ENCODE assay signal across 32 cellular contexts in the genomic region with DNA sequence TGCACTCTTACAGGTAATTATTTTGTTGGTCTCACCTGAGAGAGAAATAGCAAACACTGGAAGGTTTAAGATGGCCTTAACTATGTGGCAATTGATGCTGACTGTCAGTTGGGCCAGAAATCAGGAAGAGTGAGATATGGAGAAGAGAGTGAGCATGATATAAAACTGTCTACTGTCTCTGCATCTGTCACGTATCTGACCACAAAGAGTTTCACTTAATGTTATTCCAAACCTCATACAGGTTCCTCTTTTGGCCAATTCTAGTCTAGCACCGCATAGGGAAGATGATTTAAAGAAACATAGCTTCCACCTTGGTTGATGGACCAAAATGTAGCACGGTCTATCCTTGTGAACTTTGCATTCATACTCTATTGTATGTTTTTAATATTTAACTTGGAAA.
A peak's percentile ranks its signal among the peaks of the same experiment; 100 is the strongest.
DNase-seq lines count a peak whose midpoint lies in the region; ATAC-seq and TF ChIP-seq lines count a peak whose summit lies in the region.
"Had no signal": no experiment of that assay in that cellular context is flagged by ENCODE, and none has a peak within 500 bp of the region (broad histone marks: within the 10 kb centered on the region; RNA-seq: fewer than 3 reads in every experiment).

No MANE protein-coding gene starts in this region.

- no peaks in the 10 kb centered on the region for H3F3A ChIP-seq in PC-3 (ENCODE audit: low read length, unreplicated experiment)

- intact Hi-C loops in activated B cell treated with CpG ODN at 0.5 μM for 24 hours (cut with micrococcal nuclease) (no loop called here), PC-3 (cut with micrococcal nuclease) (no loop called here)

- H4K20me1 ChIP-seq in PC-3 (ENCODE audit: low read length): no peaks in the 10 kb centered on the region

- H3K4me2 ChIP-seq in PC-3 (ENCODE audit: low read length): no peak overlapping the region
- H3K4me2 ChIP-seq: A549 had no signal

- no peak overlapping the region for H3K27ac ChIP-seq in PC-3 (ENCODE audit: low read length)
- H3K27ac ChIP-seq: breast epithelium, foreskin keratinocyte, GM23248, HL-60, left ventricle myocardium inferior, spleen, thoracic aorta, vagina had no signal

- TF ChIP-seq POLR2A in GM18505 (IDR thresholded peaks at IDR 0.05; ENCODE audit: borderline replicate concordance, extremely low read depth, insufficient read depth, insufficient read length): no peak

- H3K9me3 ChIP-seq in PC-3 (ENCODE audit: low read length): no peaks in the 10 kb centered on the region
- H3K9me3 ChIP-seq: breast epithelium, left ventricle myocardium inferior, thoracic aorta, vagina had no signal

- peaks cover 5% of the 10 kb centered on the region for H3K4me1 Mint-ChIP-seq in activated B cell treated with CpG ODN at 0.5 μM for 24 hours
- H3K4me1 Mint-ChIP-seq: activated CD4-positive, alpha-beta T cell treated with anti-CD3 and anti-CD28 coated beads, Interleukin-2, amount 10 ng/mL, durations not matched to agents 7 days and 5 days; activated CD8-positive, alpha-beta memory T cell treated with anti-CD3 and anti-CD28 coated beads, Interleukin-2, amount 10 ng/mL, durations not matched to agents 7 days and 5 days; activated naive CD4-positive, alpha-beta T cell treated with anti-CD3 and anti-CD28 coated beads, Interleukin-2, amount 10 ng/mL, durations not matched to agents 7 days and 5 days; mesothelial cell of epicardium; natural killer cell had no signal

- no peak overlapping the region for H3K27ac Mint-ChIP-seq in activated B cell treated with CpG ODN at 0.5 μM for 24 hours
- H3K27ac Mint-ChIP-seq: activated CD4-positive, alpha-beta T cell treated with anti-CD3 and anti-CD28 coated beads, Interleukin-2, amount 10 ng/mL, durations not matched to agents 7 days and 5 days; activated CD8-positive, alpha-beta memory T cell treated with anti-CD3 and anti-CD28 coated beads, Interleukin-2, amount 10 ng/mL, durations not matched to agents 7 days and 5 days; activated naive CD4-positive, alpha-beta T cell treated with anti-CD3 and anti-CD28 coated beads, Interleukin-2, amount 10 ng/mL, durations not matched to agents 7 days and 5 days; activated T-helper 1 cell treated with anti-CD3 and anti-CD28 coated beads, Interleukin-12 subunit alpha, Interleukin-12 subunit beta, Interleukin-2, Interleukin-4 antibody, amounts not matched to agents 30 ng/mL and 10 ng/mL and 1 ng/mL, durations not matched to agents 14 hours and 24 hours and 36 hours; HFFc6; mesothelial cell of epicardium; natural killer cell had no signal

- DNase-seq in NOMO-1 treated with dmso at 0.1 percent for 144 hours (lab: John Stamatoyannopoulos, UW; ENCODE audit: unreplicated experiment) (peak; percentile 80), activated B cell treated with CpG ODN at 0.5 μM for 24 hours (no peak), PC-3 (no peak)
- no peak for DNase-seq in effector CD8-positive, alpha-beta T cell (lab: John Stamatoyannopoulos, UW)
- DNase-seq: activated CD4-positive, alpha-beta T cell treated with anti-CD3 and anti-CD28 coated beads, Interleukin-2, amount 10 ng/mL, durations not matched to agents 7 days and 5 days; activated CD8-positive, alpha-beta memory T cell treated with anti-CD3 and anti-CD28 coated beads, Interleukin-2, amount 10 ng/mL, durations not matched to agents 7 days and 5 days; activated naive CD4-positive, alpha-beta T cell treated with anti-CD3 and anti-CD28 coated beads, Interleukin-2, amount 10 ng/mL, durations not matched to agents 7 days and 5 days; amygdala; Calu3; DND-41; effector memory CD4-positive, alpha-beta T cell; foreskin keratinocyte; GM23248; HFFc6; left ventricle myocardium inferior; natural killer cell; NCI-H2081; retina; spleen; stimulated activated CD4-positive, alpha-beta T cell treated with anti-CD3 and anti-CD28 coated beads, Interleukin-4, amount 100 ng/mL, for 1 hour; stimulated activated naive CD4-positive, alpha-beta T cell had no signal

- TF ChIP-seq CTCF in activated B cell treated with CpG ODN at 0.5 μM for 24 hours (IDR thresholded peaks at IDR 0.05): no peak
- TF ChIP-seq CTCF in PC-3 (conservative IDR thresholded peaks at IDR 0.05; ENCODE audit: low read depth, low read length): no peak

- H3K36me3 Mint-ChIP-seq in activated B cell treated with CpG ODN at 0.5 μM for 24 hours (ENCODE audit: low read depth): no peaks in the 10 kb centered on the region
- H3K36me3 Mint-ChIP-seq: activated CD8-positive, alpha-beta memory T cell treated with anti-CD3 and anti-CD28 coated beads, Interleukin-2, amount 10 ng/mL, durations not matched to agents 7 days and 5 days; activated naive CD4-positive, alpha-beta T cell treated with anti-CD3 and anti-CD28 coated beads, Interleukin-2, amount 10 ng/mL, durations not matched to agents 7 days and 5 days; mesothelial cell of epicardium; natural killer cell had no signal

- H3K79me2 ChIP-seq in PC-3 (ENCODE audit: low read length): no peaks in the 10 kb centered on the region

- peaks cover 3% of the 10 kb centered on the region for H3K9me3 Mint-ChIP-seq in activated B cell treated with CpG ODN at 0.5 μM for 24 hours
- H3K9me3 Mint-ChIP-seq: activated naive CD4-positive, alpha-beta T cell treated with anti-CD3 and anti-CD28 coated beads, Interleukin-2, amount 10 ng/mL, durations not matched to agents 7 days and 5 days had no signal

- no peak overlapping the region for H3K9ac ChIP-seq in PC-3 (ENCODE audit: low read length)
- H3K9ac ChIP-seq: GM23248 had no signal

- CTCF ChIA-PET in activated B cell treated with CpG ODN at 0.5 μM for 24 hours (lab: Charles Lee): no interaction called here
- CTCF ChIA-PET in PC-3 (lab: Charles Lee): no interaction called here

- H3K4me3 ChIP-seq in PC-3 (ENCODE audit: low read length): no peak overlapping the region
- H3K4me3 ChIP-seq: A549, breast epithelium, GM23248, left ventricle myocardium inferior, spleen, thoracic aorta, vagina had no signal

- H3K4me1 ChIP-seq in PC-3 (ENCODE audit: insufficient read depth, low read length): no peaks in the 10 kb centered on the region
- H3K4me1 ChIP-seq: A549, breast epithelium, foreskin keratinocyte, left ventricle myocardium inferior, spleen, vagina had no signal

- H3K27me3 Mint-ChIP-seq in activated B cell treated with CpG ODN at 0.5 μM for 24 hours: no peaks in the 10 kb centered on the region
- H3K27me3 Mint-ChIP-seq: activated CD4-positive, alpha-beta T cell treated with anti-CD3 and anti-CD28 coated beads, Interleukin-2, amount 10 ng/mL, durations not matched to agents 7 days and 5 days; activated CD8-positive, alpha-beta memory T cell treated with anti-CD3 and anti-CD28 coated beads, Interleukin-2, amount 10 ng/mL, durations not matched to agents 7 days and 5 days; activated naive CD4-positive, alpha-beta T cell treated with anti-CD3 and anti-CD28 coated beads, Interleukin-2, amount 10 ng/mL, durations not matched to agents 7 days and 5 days had no signal

- ATAC-seq in GM18505 (IDR thresholded peaks at IDR 0.05; ENCODE audit: unreplicated experiment) (peak; percentile 92), HG03378 (IDR thresholded peaks at IDR 0.05; ENCODE audit: unreplicated experiment) (peak; percentile 77), activated B cell treated with CpG ODN at 0.5 μM for 24 hours (ENCODE audit: low read depth) (peak; percentile 54), GM19467 (IDR thresholded peaks at IDR 0.05; ENCODE audit: unreplicated experiment) (no peak), PC-3 (no peak), HG03159 (IDR thresholded peaks at IDR 0.05; ENCODE audit: unreplicated experiment) (no peak)
- ATAC-seq: A549; activated CD8-positive, alpha-beta memory T cell treated with anti-CD3 and anti-CD28 coated beads, Interleukin-2, amount 10 ng/mL, durations not matched to agents 7 days and 5 days; foreskin keratinocyte had no signal

- H3K36me3 ChIP-seq in PC-3 (ENCODE audit: low read depth, low read length): no peaks in the 10 kb centered on the region
- H3K36me3 ChIP-seq: breast epithelium, left ventricle myocardium inferior, spleen, thoracic aorta, vagina had no signal

- no TSS peak for BruUV-seq in PC-3 (replicated peaks; lab: Mats Ljungman, UMichigan)

- no peak overlapping the region for H3K4me3 Mint-ChIP-seq in activated B cell treated with CpG ODN at 0.5 μM for 24 hours
- H3K4me3 Mint-ChIP-seq: activated CD4-positive, alpha-beta T cell treated with anti-CD3 and anti-CD28 coated beads, Interleukin-2, amount 10 ng/mL, durations not matched to agents 7 days and 5 days; activated CD8-positive, alpha-beta memory T cell treated with anti-CD3 and anti-CD28 coated beads, Interleukin-2, amount 10 ng/mL, durations not matched to agents 7 days and 5 days; activated naive CD4-positive, alpha-beta T cell treated with anti-CD3 and anti-CD28 coated beads, Interleukin-2, amount 10 ng/mL, durations not matched to agents 7 days and 5 days; activated T-helper 1 cell treated with anti-CD3 and anti-CD28 coated beads, Interleukin-12 subunit alpha, Interleukin-12 subunit beta, Interleukin-2, Interleukin-4 antibody, amounts not matched to agents 30 ng/mL and 10 ng/mL and 1 ng/mL, durations not matched to agents 14 hours and 24 hours and 36 hours; HFFc6; mesothelial cell of epicardium; natural killer cell had no signal

- POLR2A ChIA-PET in activated B cell treated with CpG ODN at 0.5 μM for 24 hours (lab: Charles Lee): interaction anchor here (0.5 kb wide), 1 partner anchor 335 kb away, joined by 3 read pairs; no protein-coding TSS in a partner anchor
- POLR2A ChIA-PET in PC-3 (lab: Charles Lee; ENCODE audit: unreplicated experiment): no interaction called here

- H3K27me3 ChIP-seq in PC-3 (ENCODE audit: low read length): no peaks in the 10 kb centered on the region
- H3K27me3 ChIP-seq: breast epithelium, foreskin keratinocyte, spleen, vagina had no signal

- H2AFZ ChIP-seq in PC-3 (ENCODE audit: low read length): no peak overlapping the region
- H2AFZ ChIP-seq: GM23248 had no signal

- H3K9me2 ChIP-seq in PC-3 (replicated peaks; ENCODE audit: low read length): no peaks in the 10 kb centered on the region

Comparison
In these comparisons a context has a peak if more than half of its experiments do, and no peak if none do; other contexts are left out.
1. ATAC-seq: peak in GM18505 (single experiment), HG03378 (single experiment) and activated B cell treated with CpG ODN at 0.5 μM for 24 hours (single experiment); none in GM19467 (single experiment), PC-3 (single experiment) and HG03159 (single experiment).